In the genomic region with DNA sequence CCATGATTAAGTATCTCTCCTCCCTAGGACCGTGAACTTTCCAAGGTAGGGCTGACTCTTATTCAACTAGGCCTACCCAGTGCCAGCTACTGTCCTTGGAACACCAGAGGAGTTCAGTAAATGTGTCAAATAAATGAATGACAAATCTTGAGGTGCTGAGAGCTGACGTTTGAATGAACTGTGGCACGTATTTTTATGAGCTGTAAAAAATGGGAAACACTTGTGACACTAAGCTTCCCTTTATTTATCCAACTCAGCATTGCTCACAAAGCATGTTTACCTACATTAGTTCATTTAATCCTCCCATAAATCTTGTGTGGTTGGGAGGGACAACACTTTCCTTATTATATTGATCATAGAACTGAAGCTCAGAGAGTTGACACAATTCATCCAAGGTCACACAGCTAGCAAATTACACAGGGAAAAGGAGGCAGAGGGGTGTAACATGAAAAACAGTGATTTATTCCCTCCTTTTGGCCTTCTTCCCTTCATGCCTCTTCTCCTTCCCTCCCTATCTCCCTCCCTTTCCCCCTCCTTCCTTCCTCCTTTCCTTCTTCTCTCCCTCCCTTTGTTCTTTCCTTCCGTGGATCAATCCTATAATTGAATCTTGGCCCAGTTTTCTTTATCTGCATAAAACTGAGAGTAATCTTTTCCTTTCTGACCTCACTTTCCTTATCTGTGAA, we compare ENCODE assay signal across 1 cellular context.
TF ChIP-seq lines count a peak whose summit lies in the region.

No MANE protein-coding gene starts in this region.

TF ChIP-seq in HEK293, 187 proteins besides CTCF, POLR2A, EP300 and RAD21 (continued from another document and continues in another):
- TF ChIP-seq, protein P1, sequence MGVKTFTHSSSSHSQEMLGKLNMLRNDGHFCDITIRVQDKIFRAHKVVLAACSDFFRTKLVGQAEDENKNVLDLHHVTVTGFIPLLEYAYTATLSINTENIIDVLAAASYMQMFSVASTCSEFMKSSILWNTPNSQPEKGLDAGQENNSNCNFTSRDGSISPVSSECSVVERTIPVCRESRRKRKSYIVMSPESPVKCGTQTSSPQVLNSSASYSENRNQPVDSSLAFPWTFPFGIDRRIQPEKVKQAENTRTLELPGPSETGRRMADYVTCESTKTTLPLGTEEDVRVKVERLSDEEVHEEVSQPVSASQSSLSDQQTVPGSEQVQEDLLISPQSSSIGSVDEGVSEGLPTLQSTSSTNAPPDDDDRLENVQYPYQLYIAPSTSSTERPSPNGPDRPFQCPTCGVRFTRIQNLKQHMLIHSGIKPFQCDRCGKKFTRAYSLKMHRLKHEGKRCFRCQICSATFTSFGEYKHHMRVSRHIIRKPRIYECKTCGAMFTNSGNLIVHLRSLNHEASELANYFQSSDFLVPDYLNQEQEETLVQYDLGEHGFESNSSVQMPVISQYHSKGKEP (tag by site-specific recombination; IDR thresholded peaks at IDR 0.05) = peak; percentile 83
- TF ChIP-seq ZNF629 (tag by site-specific recombination; IDR thresholded peaks at IDR 0.05) (peak; percentile 88), ZNF600 (tag by site-specific recombination; IDR thresholded peaks at IDR 0.05) (0 out of 2 replicates have a peak, but pooled peaks have one; percentile 7), ZNF2 (tag by site-specific recombination; IDR thresholded peaks at IDR 0.05) (peak; percentile 60; the same call in 1 of the 2 replicates), ZNF701 (tag by site-specific recombination; IDR thresholded peaks at IDR 0.05) (no peak), YY1 (tag by site-specific recombination; IDR thresholded peaks at IDR 0.05) (no peak), ZNF76 (tag by site-specific recombination; IDR thresholded peaks at IDR 0.05; ENCODE audit: borderline replicate concordance, low read depth) (peak; percentile 56; the same call in 1 of the 2 replicates), ZNF660 (tag by site-specific recombination; IDR thresholded peaks at IDR 0.05) (no peak), SP7 (tag by site-specific recombination; IDR thresholded peaks at IDR 0.05) (peak; percentile 86), BCL11B (tag by site-specific recombination; IDR thresholded peaks at IDR 0.05; ENCODE audit: low read depth) (peak; percentile 48; the same call in 1 of the 2 replicates), ZNF843 (tag by site-specific recombination; IDR thresholded peaks at IDR 0.05) (peak; percentile 98), ZNF155 (tag by site-specific recombination; IDR thresholded peaks at IDR 0.05) (no peak), ZBTB21 (tag by site-specific recombination; IDR thresholded peaks at IDR 0.05) (peak; percentile 57), ZNF544 (tag by site-specific recombination; IDR thresholded peaks at IDR 0.05) (no peak), ZNF560 (tag by site-specific recombination; IDR thresholded peaks at IDR 0.05; ENCODE audit: borderline replicate concordance) (no peak), ZNF366 (tag by site-specific recombination; conservative IDR thresholded peaks at IDR 0.05) (peak; percentile 89), ZNF768 (tag by site-specific recombination; IDR thresholded peaks at IDR 0.05) (peak; percentile 45; the same call in 1 of the 2 replicates), ZNF707 (tag by site-specific recombination; IDR thresholded peaks at IDR 0.05) (no peak), GLIS1 (tag by site-specific recombination; IDR thresholded peaks at IDR 0.05) (peak; percentile 64), ZSCAN23 (tag by site-specific recombination; IDR thresholded peaks at IDR 0.05) (0 out of 2 replicates have a peak, but pooled peaks have one; percentile 66), PRDM1 (tag by site-specific recombination; IDR thresholded peaks at IDR 0.05) (no peak), ZNF239 (tag by site-specific recombination; IDR thresholded peaks at IDR 0.05) (0 out of 2 replicates have a peak, but pooled peaks have one; percentile 23), GLIS2 (tag by site-specific recombination; IDR thresholded peaks at IDR 0.05) (no peak), IKZF3 (tag by site-specific recombination; IDR thresholded peaks at IDR 0.05) (peak; percentile 48; the same call in 1 of the 2 replicates), ZBTB8A (tag by site-specific recombination; IDR thresholded peaks at IDR 0.05) (peak; percentile 43; the same call in 1 of the 2 replicates), ZNF16 (tag by site-specific recombination; IDR thresholded peaks at IDR 0.05; ENCODE audit: low read depth) (no peak)
- TF ChIP-seq, protein P2, sequence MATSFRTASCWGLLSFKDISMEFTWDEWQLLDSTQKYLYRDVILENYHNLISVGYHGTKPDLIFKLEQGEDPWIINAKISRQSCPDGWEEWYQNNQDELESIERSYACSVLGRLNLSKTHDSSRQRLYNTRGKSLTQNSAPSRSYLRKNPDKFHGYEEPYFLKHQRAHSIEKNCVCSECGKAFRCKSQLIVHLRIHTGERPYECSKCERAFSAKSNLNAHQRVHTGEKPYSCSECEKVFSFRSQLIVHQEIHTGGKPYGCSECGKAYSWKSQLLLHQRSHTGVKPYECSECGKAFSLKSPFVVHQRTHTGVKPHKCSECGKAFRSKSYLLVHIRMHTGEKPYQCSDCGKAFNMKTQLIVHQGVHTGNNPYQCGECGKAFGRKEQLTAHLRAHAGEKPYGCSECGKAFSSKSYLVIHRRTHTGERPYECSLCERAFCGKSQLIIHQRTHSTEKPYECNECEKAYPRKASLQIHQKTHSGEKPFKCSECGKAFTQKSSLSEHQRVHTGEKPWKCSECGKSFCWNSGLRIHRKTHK (tag by site-specific recombination; IDR thresholded peaks at IDR 0.05) = no peak
- TF ChIP-seq, protein P3, sequence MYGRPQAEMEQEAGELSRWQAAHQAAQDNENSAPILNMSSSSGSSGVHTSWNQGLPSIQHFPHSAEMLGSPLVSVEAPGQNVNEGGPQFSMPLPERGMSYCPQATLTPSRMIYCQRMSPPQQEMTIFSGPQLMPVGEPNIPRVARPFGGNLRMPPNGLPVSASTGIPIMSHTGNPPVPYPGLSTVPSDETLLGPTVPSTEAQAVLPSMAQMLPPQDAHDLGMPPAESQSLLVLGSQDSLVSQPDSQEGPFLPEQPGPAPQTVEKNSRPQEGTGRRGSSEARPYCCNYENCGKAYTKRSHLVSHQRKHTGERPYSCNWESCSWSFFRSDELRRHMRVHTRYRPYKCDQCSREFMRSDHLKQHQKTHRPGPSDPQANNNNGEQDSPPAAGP (tag by site-specific recombination; IDR thresholded peaks at IDR 0.05) = peak; percentile 86
- TF ChIP-seq, protein P4, sequence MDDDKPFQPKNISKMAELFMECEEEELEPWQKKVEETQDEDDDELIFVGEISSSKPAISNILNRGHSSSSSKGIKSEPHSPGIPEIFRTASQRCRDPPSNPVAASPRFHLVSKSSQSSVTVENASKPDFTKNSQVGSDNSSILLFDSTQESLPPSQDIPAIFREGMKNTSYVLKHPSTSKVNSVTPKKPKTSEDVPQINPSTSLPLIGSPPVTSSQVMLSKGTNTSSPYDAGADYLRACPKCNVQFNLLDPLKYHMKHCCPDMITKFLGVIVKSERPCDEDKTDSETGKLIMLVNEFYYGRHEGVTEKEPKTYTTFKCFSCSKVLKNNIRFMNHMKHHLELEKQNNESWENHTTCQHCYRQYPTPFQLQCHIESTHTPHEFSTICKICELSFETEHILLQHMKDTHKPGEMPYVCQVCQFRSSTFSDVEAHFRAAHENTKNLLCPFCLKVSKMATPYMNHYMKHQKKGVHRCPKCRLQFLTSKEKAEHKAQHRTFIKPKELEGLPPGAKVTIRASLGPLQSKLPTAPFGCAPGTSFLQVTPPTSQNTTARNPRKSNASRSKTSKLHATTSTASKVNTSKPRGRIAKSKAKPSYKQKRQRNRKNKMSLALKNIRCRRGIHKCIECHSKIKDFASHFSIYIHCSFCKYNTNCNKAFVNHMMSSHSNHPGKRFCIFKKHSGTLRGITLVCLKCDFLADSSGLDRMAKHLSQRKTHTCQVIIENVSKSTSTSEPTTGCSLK (tag by site-specific recombination; IDR thresholded peaks at IDR 0.05) = no peak
- TF ChIP-seq, protein P5, sequence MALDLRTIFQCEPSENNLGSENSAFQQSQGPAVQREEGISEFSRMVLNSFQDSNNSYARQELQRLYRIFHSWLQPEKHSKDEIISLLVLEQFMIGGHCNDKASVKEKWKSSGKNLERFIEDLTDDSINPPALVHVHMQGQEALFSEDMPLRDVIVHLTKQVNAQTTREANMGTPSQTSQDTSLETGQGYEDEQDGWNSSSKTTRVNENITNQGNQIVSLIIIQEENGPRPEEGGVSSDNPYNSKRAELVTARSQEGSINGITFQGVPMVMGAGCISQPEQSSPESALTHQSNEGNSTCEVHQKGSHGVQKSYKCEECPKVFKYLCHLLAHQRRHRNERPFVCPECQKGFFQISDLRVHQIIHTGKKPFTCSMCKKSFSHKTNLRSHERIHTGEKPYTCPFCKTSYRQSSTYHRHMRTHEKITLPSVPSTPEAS (tag by site-specific recombination; IDR thresholded peaks at IDR 0.05) = no peak
- TF ChIP-seq, protein P6, sequence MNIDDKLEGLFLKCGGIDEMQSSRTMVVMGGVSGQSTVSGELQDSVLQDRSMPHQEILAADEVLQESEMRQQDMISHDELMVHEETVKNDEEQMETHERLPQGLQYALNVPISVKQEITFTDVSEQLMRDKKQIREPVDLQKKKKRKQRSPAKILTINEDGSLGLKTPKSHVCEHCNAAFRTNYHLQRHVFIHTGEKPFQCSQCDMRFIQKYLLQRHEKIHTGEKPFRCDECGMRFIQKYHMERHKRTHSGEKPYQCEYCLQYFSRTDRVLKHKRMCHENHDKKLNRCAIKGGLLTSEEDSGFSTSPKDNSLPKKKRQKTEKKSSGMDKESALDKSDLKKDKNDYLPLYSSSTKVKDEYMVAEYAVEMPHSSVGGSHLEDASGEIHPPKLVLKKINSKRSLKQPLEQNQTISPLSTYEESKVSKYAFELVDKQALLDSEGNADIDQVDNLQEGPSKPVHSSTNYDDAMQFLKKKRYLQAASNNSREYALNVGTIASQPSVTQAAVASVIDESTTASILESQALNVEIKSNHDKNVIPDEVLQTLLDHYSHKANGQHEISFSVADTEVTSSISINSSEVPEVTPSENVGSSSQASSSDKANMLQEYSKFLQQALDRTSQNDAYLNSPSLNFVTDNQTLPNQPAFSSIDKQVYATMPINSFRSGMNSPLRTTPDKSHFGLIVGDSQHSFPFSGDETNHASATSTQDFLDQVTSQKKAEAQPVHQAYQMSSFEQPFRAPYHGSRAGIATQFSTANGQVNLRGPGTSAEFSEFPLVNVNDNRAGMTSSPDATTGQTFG (tag by site-specific recombination; IDR thresholded peaks at IDR 0.05; ENCODE audit: borderline replicate concordance) = no peak
- TF ChIP-seq, protein P7, sequence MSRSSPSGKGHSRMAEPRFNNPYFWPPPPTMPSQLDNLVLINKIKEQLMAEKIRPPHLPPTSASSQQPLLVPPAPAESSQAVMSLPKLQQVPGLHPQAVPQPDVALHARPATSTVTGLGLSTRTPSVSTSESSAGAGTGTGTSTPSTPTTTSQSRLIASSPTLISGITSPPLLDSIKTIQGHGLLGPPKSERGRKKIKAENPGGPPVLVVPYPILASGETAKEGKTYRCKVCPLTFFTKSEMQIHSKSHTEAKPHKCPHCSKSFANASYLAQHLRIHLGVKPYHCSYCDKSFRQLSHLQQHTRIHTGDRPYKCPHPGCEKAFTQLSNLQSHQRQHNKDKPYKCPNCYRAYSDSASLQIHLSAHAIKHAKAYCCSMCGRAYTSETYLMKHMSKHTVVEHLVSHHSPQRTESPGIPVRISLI (tag by site-specific recombination; IDR thresholded peaks at IDR 0.05) = peak; percentile 78
- TF ChIP-seq, protein P8, sequence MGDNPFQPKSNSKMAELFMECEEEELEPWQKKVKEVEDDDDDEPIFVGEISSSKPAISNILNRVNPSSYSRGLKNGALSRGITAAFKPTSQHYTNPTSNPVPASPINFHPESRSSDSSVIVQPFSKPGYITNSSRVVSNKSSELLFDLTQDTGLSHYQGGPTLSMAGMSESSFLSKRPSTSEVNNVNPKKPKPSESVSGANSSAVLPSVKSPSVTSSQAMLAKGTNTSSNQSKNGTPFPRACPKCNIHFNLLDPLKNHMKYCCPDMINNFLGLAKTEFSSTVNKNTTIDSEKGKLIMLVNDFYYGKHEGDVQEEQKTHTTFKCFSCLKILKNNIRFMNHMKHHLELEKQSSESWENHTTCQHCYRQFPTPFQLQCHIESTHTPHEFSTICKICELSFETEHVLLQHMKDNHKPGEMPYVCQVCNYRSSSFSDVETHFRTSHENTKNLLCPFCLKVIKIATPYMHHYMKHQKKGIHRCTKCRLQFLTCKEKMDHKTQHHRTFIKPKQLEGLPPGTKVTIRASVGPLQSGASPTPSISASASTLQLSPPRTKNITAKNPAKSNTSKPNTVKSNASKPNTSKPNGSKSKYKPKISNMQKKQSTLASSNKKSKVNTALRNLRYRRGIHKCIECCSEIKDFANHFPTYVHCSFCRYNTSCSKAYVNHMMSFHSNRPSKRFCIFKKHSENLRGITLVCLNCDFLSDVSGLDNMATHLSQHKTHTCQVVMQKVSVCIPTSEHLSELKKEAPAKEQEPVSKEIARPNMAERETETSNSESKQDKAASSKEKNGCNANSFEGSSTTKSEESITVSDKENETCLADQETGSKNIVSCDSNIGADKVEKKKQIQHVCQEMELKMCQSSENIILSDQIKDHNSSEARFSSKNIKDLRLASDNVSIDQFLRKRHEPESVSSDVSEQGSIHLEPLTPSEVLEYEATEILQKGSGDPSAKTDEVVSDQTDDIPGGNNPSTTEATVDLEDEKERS (tag by site-specific recombination; IDR thresholded peaks at IDR 0.05) = no peak
- TF ChIP-seq, protein P9, sequence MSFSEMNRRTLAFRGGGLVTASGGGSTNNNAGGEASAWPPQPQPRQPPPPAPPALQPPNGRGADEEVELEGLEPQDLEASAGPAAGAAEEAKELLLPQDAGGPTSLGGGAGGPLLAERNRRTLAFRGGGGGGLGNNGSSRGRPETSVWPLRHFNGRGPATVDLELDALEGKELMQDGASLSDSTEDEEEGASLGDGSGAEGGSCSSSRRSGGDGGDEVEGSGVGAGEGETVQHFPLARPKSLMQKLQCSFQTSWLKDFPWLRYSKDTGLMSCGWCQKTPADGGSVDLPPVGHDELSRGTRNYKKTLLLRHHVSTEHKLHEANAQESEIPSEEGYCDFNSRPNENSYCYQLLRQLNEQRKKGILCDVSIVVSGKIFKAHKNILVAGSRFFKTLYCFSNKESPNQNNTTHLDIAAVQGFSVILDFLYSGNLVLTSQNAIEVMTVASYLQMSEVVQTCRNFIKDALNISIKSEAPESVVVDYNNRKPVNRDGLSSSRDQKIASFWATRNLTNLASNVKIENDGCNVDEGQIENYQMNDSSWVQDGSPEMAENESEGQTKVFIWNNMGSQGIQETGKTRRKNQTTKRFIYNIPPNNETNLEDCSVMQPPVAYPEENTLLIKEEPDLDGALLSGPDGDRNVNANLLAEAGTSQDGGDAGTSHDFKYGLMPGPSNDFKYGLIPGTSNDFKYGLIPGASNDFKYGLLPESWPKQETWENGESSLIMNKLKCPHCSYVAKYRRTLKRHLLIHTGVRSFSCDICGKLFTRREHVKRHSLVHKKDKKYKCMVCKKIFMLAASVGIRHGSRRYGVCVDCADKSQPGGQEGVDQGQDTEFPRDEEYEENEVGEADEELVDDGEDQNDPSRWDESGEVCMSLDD (tag by site-specific recombination; IDR thresholded peaks at IDR 0.05) = no peak
- TF ChIP-seq, protein P10, sequence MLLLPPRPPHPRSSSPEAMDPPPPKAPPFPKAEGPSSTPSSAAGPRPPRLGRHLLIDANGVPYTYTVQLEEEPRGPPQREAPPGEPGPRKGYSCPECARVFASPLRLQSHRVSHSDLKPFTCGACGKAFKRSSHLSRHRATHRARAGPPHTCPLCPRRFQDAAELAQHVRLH (tag by site-specific recombination; IDR thresholded peaks at IDR 0.05) = peak; percentile 85
- TF ChIP-seq, protein P11, sequence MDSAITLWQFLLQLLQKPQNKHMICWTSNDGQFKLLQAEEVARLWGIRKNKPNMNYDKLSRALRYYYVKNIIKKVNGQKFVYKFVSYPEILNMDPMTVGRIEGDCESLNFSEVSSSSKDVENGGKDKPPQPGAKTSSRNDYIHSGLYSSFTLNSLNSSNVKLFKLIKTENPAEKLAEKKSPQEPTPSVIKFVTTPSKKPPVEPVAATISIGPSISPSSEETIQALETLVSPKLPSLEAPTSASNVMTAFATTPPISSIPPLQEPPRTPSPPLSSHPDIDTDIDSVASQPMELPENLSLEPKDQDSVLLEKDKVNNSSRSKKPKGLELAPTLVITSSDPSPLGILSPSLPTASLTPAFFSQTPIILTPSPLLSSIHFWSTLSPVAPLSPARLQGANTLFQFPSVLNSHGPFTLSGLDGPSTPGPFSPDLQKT (IDR thresholded peaks at IDR 0.05; ENCODE audit: borderline replicate concordance, low read depth, low read length) = no peak
